ENCODE assay signal across 24 cellular contexts in the genomic region with DNA sequence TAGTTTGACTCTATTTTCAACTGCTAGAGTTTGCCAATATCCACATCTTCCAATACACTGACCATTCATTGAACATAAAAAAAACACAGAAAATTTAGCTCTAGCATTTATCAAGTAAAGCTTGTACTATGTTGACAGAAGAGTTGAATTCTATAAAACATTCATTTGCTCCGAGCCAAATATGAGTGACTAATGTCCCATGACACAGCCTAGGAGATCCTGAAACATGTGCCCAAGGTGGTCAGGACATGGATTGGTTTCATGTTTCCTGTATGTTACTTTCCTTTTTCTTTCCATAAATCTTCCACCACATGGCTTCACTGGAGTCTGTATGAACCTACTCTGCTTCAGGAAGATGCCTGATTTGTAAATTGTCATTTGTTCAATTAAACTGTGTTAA.
"Had no signal": no experiment of that assay in that cellular context is flagged by ENCODE, and none has a peak within 500 bp of the region (broad histone marks: within the 10 kb centered on the region; RNA-seq: fewer than 3 reads in every experiment).

No MANE protein-coding gene starts in this region.

- H3K27me3 Mint-ChIP-seq: naive thymus-derived CD4-positive, alpha-beta T cell; progenitor cell of endocrine pancreas had no signal

- H3K36me3 Mint-ChIP-seq: neural progenitor cell had no signal

- H3K4me1 Mint-ChIP-seq: naive thymus-derived CD4-positive, alpha-beta T cell had no signal

- H2AFZ ChIP-seq: neural progenitor cell, parathyroid adenoma had no signal

- H3K27ac Mint-ChIP-seq: naive thymus-derived CD4-positive, alpha-beta T cell; nephron; neural progenitor cell; progenitor cell of endocrine pancreas had no signal

- H3K9me3 ChIP-seq: esophagus squamous epithelium, right lobe of liver, thyroid gland, vagina had no signal

- H3K27ac ChIP-seq: coronary artery, esophagus squamous epithelium, left lung, neural progenitor cell, parathyroid adenoma, right lobe of liver, stomach, thyroid gland, vagina had no signal

- H3K36me3 ChIP-seq: esophagus squamous epithelium, left lung, neural progenitor cell, right lobe of liver, stomach, thyroid gland, vagina had no signal

- H3K4me1 ChIP-seq: esophagus squamous epithelium, left lung, parathyroid adenoma, right lobe of liver, stomach, thyroid gland, vagina had no signal

- H3K79me2 ChIP-seq: parathyroid adenoma had no signal

- H3K4me3 Mint-ChIP-seq: naive thymus-derived CD4-positive, alpha-beta T cell; nephron; neural progenitor cell had no signal

- H3K9me3 Mint-ChIP-seq: nephron, neural progenitor cell had no signal

- H3K9ac ChIP-seq: neural progenitor cell, parathyroid adenoma had no signal

- H3K4me2 ChIP-seq: neural progenitor cell had no signal

- H3K4me3 ChIP-seq: coronary artery, esophagus squamous epithelium, left lung, neural progenitor cell, right lobe of liver, stomach, thyroid gland, vagina had no signal

- FAIRE-seq: endothelial cell of umbilical vein, small intestine had no signal

- H3K27me3 ChIP-seq: esophagus squamous epithelium, left lung, neural progenitor cell, right lobe of liver, stomach, thyroid gland, vagina had no signal

- ATAC-seq: left lung; naive thymus-derived CD4-positive, alpha-beta T cell; right lobe of liver had no signal

- DNase-seq: dermis blood vessel endothelial cell; effector memory CD4-positive, alpha-beta T cell; erythroblast; esophagus squamous epithelium; kidney; left lung; mesendoderm; midbrain; naive thymus-derived CD4-positive, alpha-beta T cell; right lobe of liver; small intestine; stimulated activated CD4-positive, alpha-beta T cell treated with anti-CD3 and anti-CD28 coated beads, Interleukin-15, amount 100 ng/mL, for 24 hours; stimulated activated CD4-positive, alpha-beta T cell treated with anti-CD3 and anti-CD28 coated beads, Interleukin-2, amount 100 ng/mL, for 48 hours; stimulated activated naive CD4-positive, alpha-beta T cell treated with Interleukin-2 at 50 U/mL for 16 hours; stomach; thyroid gland; trophoblast cell had no signal
